8 cellular contexts compared by ENCODE assay signal in genomic region chr11:119320593-119321524, GRCh38.
DNase-seq lines count a peak whose midpoint lies in the region; ATAC-seq and TF ChIP-seq lines count a peak whose summit lies in the region.

No MANE protein-coding gene starts in this region.

- TF ChIP-seq CTCF in SU-DHL-6 (IDR thresholded peaks at IDR 0.05; ENCODE audit: insufficient read depth, low read length, poor library complexity, severe bottlenecking): no peak

- no peaks in the 10 kb centered on the region for H3K79me2 ChIP-seq in SU-DHL-6 (ENCODE audit: insufficient read depth, low read length)

- peak overlapping the region; percentile 25; the same call in 1 of the 2 replicates for H3K27ac ChIP-seq in SU-DHL-6 (ENCODE audit: low read depth, low read length)
- peak overlapping the region; percentile 88 for H3K27ac ChIP-seq in layer of hippocampus (ENCODE audit: low read depth, low read length)

- DNase-seq in NOMO-1 (lab: John Stamatoyannopoulos, UW; ENCODE audit: unreplicated experiment in 2 of 2) (peak; percentile 41), NOMO-1 treated with dmso at 0.1 percent for 144 hours (lab: John Stamatoyannopoulos, UW; ENCODE audit: unreplicated experiment) (no peak), cerebellar cortex (ENCODE audit: low spot score) (peak; percentile 60)
- DNase-seq in stimulated activated CD8-positive, alpha-beta memory T cell treated with anti-CD3 and anti-CD28 coated beads, Interleukin-15, amount 100 ng/mL, for 48 hours (ENCODE audit: low read depth in 2 of 2): peak; percentile 45 to 47

- peaks cover 6% of the 10 kb centered on the region; the same call in 1 of the 2 replicates for H3F3A ChIP-seq in SU-DHL-6 (ENCODE audit: insufficient read depth)

- H2AFZ ChIP-seq in SU-DHL-6 (ENCODE audit: low read depth, low read length, severe bottlenecking): peak overlapping the region; percentile 95

- H3K36me3 ChIP-seq in SU-DHL-6 (ENCODE audit: low read length): no peaks in the 10 kb centered on the region

- H3K27me3 ChIP-seq in SU-DHL-6 (ENCODE audit: low read length): no peaks in the 10 kb centered on the region
- H3K27me3 ChIP-seq in layer of hippocampus (ENCODE audit: control insufficient read depth, insufficient read depth, low read length): peaks cover 3% of the 10 kb centered on the region

- peak overlapping the region; percentile 63 for H3K4me2 ChIP-seq in SU-DHL-6 (ENCODE audit: low read depth, low read length, poor library complexity, severe bottlenecking)

- no peaks in the 10 kb centered on the region for H3K9me2 ChIP-seq in SU-DHL-6 (replicated peaks; ENCODE audit: insufficient read depth, low read length)

- peak overlapping the region; percentile 56 for H3K9ac ChIP-seq in SU-DHL-6 (ENCODE audit: low read length)

- ATAC-seq in HG02981 (IDR thresholded peaks at IDR 0.05; ENCODE audit: unreplicated experiment) (peak; percentile 40), GM18870 (IDR thresholded peaks at IDR 0.05; ENCODE audit: unreplicated experiment) (no peak)

- no peaks in the 10 kb centered on the region for H3K9me3 ChIP-seq in SU-DHL-6 (ENCODE audit: insufficient read depth, low read length)

- peak overlapping the region; percentile 41 for H3K4me3 ChIP-seq in SU-DHL-6 (ENCODE audit: insufficient read depth, low read length, poor library complexity, severe bottlenecking)

- H4K20me1 ChIP-seq in SU-DHL-6 (ENCODE audit: low read depth, low read length): no peaks in the 10 kb centered on the region
